28 cellular contexts compared by ENCODE assay signal in the genomic region with DNA sequence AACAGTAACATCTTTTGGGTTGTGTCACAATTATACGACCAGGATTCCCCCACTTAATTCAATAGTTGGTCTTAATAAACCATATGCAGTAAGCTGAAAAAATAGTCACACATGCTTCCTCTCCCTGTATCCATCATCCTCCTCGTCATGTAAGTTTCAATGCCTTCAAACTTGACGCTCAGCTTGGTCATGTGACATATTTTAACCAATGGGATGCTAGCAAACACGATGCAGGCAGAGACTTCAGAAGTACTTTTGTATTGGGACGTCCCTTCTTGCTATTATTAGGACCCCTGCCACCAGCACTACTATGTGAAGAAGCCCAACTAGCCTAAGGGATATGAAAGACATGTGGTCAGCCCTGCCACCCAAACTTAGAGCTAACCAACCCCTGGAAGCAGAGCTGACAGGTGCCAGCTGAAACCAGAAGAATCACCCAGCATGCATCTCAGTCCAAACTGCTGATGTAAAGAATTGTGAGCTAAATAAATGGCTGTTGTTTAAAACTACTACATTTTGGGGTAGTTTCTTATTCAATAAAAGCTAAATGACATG. TPM values are rescaled to one million over a fixed set of nuclear protein-coding genes. Genes with fewer than 3 reads are reported as not detected.
DNase-seq lines count a peak whose midpoint lies in the region; ATAC-seq and TF ChIP-seq lines count a peak whose summit lies in the region.
"Had no signal": no experiment of that assay in that cellular context is flagged by ENCODE, and none has a peak within 500 bp of the region (broad histone marks: within the 10 kb centered on the region; RNA-seq: fewer than 3 reads in every experiment).

No MANE protein-coding gene starts in this region.

- intact Hi-C loops in OCI-LY7 (cut with micrococcal nuclease; ENCODE audit: unreplicated experiment): no loop called here

- no peaks in the 10 kb centered on the region for H3K79me2 ChIP-seq in OCI-LY7 (ENCODE audit: insufficient read depth, low read depth, low read length)

- H3K4me1 ChIP-seq in OCI-LY7 (ENCODE audit: insufficient read depth, low read length, poor library complexity, severe bottlenecking): no peaks in the 10 kb centered on the region
- H3K4me1 ChIP-seq: SJSA1 had no signal

- POLR2A ChIA-PET in OCI-LY7 (lab: Charles Lee): interaction anchor here (0.5 to 1.3 kb wide), 5 partner anchors 19 to 776 kb away, joined by 3 to 5 read pairs (median 5); no protein-coding TSS in a partner anchor

- H3K4me2 ChIP-seq in OCI-LY7 (ENCODE audit: low read length): 0 out of 2 replicates have a peak overlapping the region, but pooled peaks have one; percentile 32

- no peaks in the 10 kb centered on the region for H3K9me3 ChIP-seq in OCI-LY7 (ENCODE audit: low read length)
- H3K9me3 ChIP-seq: SJSA1 had no signal

- no peaks in the 10 kb centered on the region for H3K9me2 ChIP-seq in OCI-LY7 (ENCODE audit: insufficient read depth, low read length)

- no peak for TF ChIP-seq EP300 in Ishikawa (IDR thresholded peaks at IDR 0.05; ENCODE audit: borderline replicate concordance)

- no peak for TF ChIP-seq RAD21 in Ishikawa (IDR thresholded peaks at IDR 0.05; ENCODE audit: low read depth)

- peak overlapping the region; percentile 4; the same call in 1 of the 2 replicates for H2AFZ ChIP-seq in OCI-LY7 (ENCODE audit: low read length)

- H4K20me1 ChIP-seq in OCI-LY7 (ENCODE audit: insufficient read depth, low read length): no peaks in the 10 kb centered on the region

- TF ChIP-seq CTCF in GM12865 (IDR thresholded peaks at IDR 0.05; ENCODE audit: insufficient read depth, low read depth, low read length, missing control alignments): no peak
- TF ChIP-seq CTCF in OCI-LY7 (conservative IDR thresholded peaks at IDR 0.05; ENCODE audit: low read length): no peak

- no peak for ATAC-seq in HG02885 (IDR thresholded peaks at IDR 0.05; ENCODE audit: poor library complexity, unreplicated experiment)
- ATAC-seq: HepG2, Right ventricle myocardium inferior had no signal

- no peaks in the 10 kb centered on the region for H3K36me3 ChIP-seq in OCI-LY7 (ENCODE audit: insufficient read depth, low read length)
- H3K36me3 ChIP-seq: SJSA1 had no signal

- H3K4me3 ChIP-seq in GM12865 (ENCODE audit: low read depth, low read length): no peak overlapping the region
- H3K4me3 ChIP-seq in OCI-LY7 (ENCODE audit: low read depth, low read length, poor library complexity, severe bottlenecking): no peak overlapping the region
- H3K4me3 ChIP-seq: SJSA1 had no signal

- H3K27ac ChIP-seq in OCI-LY7 (ENCODE audit: low read depth, low read length, poor library complexity, severe bottlenecking): no peak overlapping the region
- H3K27ac ChIP-seq: C4-2B, SJSA1 had no signal

- peak; percentile 18 for DNase-seq in GM12865 (ENCODE audit: low read depth)
- peak; percentile 10 for DNase-seq in OCI-LY7 (ENCODE audit: low spot score)
- peak; percentile 49 for DNase-seq in myocyte (ENCODE audit: low read depth)
- DNase-seq in activated CD4-positive, alpha-beta T cell treated with anti-CD3 and anti-CD28 coated beads for 1 hour: no peak
- no peak for DNase-seq in kidney glomerular epithelial cell (lab: John Stamatoyannopoulos, UW)
- DNase-seq: AML-193; CD8-positive, alpha-beta memory T cell; DMS53; GDM1; HFFc6; Kasumi-1; NCI-H1048; NCI-H1417 treated with DMSO at 0.1 percent for 48 hours; NCI-H187 treated with DMSO at 0.1 percent for 48 hours; NCI-H2227 treated with DMSO at 0.1 percent for 48 hours; NCI-H510A; NCI-H774 had no signal

- CTCF ChIA-PET in OCI-LY7 (lab: Charles Lee; ENCODE audit: unreplicated experiment): interaction anchor here (0.6 kb wide), 2 partner anchors 25 to 1778 kb away, joined by 3 to 4 read pairs; no protein-coding TSS in a partner anchor

- BruUV-seq in OCI-LY7 (replicated peaks; lab: Mats Ljungman, UMichigan): no TSS peak

TF ChIP-seq in Ishikawa, 13 proteins besides CTCF, POLR2A, EP300 and RAD21:
- TF ChIP-seq, protein P1, sequence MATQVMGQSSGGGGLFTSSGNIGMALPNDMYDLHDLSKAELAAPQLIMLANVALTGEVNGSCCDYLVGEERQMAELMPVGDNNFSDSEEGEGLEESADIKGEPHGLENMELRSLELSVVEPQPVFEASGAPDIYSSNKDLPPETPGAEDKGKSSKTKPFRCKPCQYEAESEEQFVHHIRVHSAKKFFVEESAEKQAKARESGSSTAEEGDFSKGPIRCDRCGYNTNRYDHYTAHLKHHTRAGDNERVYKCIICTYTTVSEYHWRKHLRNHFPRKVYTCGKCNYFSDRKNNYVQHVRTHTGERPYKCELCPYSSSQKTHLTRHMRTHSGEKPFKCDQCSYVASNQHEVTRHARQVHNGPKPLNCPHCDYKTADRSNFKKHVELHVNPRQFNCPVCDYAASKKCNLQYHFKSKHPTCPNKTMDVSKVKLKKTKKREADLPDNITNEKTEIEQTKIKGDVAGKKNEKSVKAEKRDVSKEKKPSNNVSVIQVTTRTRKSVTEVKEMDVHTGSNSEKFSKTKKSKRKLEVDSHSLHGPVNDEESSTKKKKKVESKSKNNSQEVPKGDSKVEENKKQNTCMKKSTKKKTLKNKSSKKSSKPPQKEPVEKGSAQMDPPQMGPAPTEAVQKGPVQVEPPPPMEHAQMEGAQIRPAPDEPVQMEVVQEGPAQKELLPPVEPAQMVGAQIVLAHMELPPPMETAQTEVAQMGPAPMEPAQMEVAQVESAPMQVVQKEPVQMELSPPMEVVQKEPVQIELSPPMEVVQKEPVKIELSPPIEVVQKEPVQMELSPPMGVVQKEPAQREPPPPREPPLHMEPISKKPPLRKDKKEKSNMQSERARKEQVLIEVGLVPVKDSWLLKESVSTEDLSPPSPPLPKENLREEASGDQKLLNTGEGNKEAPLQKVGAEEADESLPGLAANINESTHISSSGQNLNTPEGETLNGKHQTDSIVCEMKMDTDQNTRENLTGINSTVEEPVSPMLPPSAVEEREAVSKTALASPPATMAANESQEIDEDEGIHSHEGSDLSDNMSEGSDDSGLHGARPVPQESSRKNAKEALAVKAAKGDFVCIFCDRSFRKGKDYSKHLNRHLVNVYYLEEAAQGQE (IDR thresholded peaks at IDR 0.05; ENCODE audit: low read depth): no peak
- TF ChIP-seq, protein P2, sequence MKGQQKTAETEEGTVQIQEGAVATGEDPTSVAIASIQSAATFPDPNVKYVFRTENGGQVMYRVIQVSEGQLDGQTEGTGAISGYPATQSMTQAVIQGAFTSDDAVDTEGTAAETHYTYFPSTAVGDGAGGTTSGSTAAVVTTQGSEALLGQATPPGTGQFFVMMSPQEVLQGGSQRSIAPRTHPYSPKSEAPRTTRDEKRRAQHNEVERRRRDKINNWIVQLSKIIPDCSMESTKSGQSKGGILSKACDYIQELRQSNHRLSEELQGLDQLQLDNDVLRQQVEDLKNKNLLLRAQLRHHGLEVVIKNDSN (IDR thresholded peaks at IDR 0.05): peak; percentile 43; the same call in 1 of the 2 replicates

RNA-seq across cellular contexts. Expression of a gene that starts 49.3 kb away (rescaled TPM):
- not detected in 2 replicates for total RNA-seq in OCI-LY7 (2014; rRNA removed; shearing (Covaris generic))
- not detected in 2 replicates for total RNA-seq in OCI-LY7 (2022)
- total RNA-seq in myocyte: not detected in 2 replicates
- not detected for polyA plus RNA-seq in myocyte (2012)
- total RNA-seq: A172; CD8-positive, alpha-beta memory T cell; H1; HepG2; HT-29; MCF 10A; SJSA1; T-helper 1 cell treated with Interleukin-12 subunit alpha and Interleukin-12 subunit beta and Interleukin-4 antibody, amounts not matched to agents 30 ng/mL and 1 ng/mL, for 36 hours had no signal
- polyA plus RNA-seq: CD8-positive, alpha-beta memory T cell; H1 had no signal

Comparison
In these comparisons a context has a peak if more than half of its experiments do, and no peak if none do; other contexts are left out.
1. DNase-seq: peak in GM12865 (single experiment), OCI-LY7 (single experiment) and myocyte (single experiment); none in activated CD4-positive, alpha-beta T cell treated with anti-CD3 and anti-CD28 coated beads for 1 hour (single experiment) and kidney glomerular epithelial cell (single experiment).